ENCODE assay signal across 1 cellular context in genomic region chr3:36993326-36994283, GRCh38.
TF ChIP-seq lines count a peak whose summit lies in the region.

TSS of gene MLH1 (plus strand) at chr3:36993518. CDS start at chr3:36993548, 30 bp downstream.

TF ChIP-seq in HepG2, 621 proteins besides CTCF, POLR2A, EP300 and RAD21 (continued from another document and continues in another):
- TF ChIP-seq KLF15 (CRISPR knock-in tag; IDR thresholded peaks at IDR 0.05; ENCODE audit: borderline replicate concordance) (0 out of 2 replicates have a peak, but pooled peaks have one; percentile 67), ARID2 (CRISPR knock-in tag; IDR thresholded peaks at IDR 0.05; ENCODE audit: borderline replicate concordance) (no peak; the same call in 1 of the 2 replicates), CEBPZ (IDR thresholded peaks at IDR 0.05; ENCODE audit: low read length) (no peak; the same call in 1 of the 2 replicates), ZFX (CRISPR knock-in tag; IDR thresholded peaks at IDR 0.05; ENCODE audit: low read depth) (peak; percentile 57), RNF2 (conservative IDR thresholded peaks at IDR 0.05; ENCODE audit: low read depth) (peak; percentile 95), ZNF629 (CRISPR knock-in tag; conservative IDR thresholded peaks at IDR 0.05) (no peak), ZNF740 (CRISPR knock-in tag; IDR thresholded peaks at IDR 0.05) (no peak), MTA1 (CRISPR knock-in tag; IDR thresholded peaks at IDR 0.05; ENCODE audit: borderline replicate concordance) (no peak), ZNF142 (CRISPR knock-in tag; IDR thresholded peaks at IDR 0.05) (peak; percentile 18; the same call in 1 of the 2 replicates), EHMT2 (IDR thresholded peaks at IDR 0.05; ENCODE audit: borderline replicate concordance, low read depth, low read length) (peak; percentile 26; the same call in 1 of the 2 replicates), ZNF839 (CRISPR knock-in tag; IDR thresholded peaks at IDR 0.05; ENCODE audit: borderline replicate concordance) (no peak), ATM (IDR thresholded peaks at IDR 0.05; ENCODE audit: borderline replicate concordance) (no peak), GLI4 (CRISPR knock-in tag; IDR thresholded peaks at IDR 0.05; ENCODE audit: borderline replicate concordance) (no peak), KMT2B (CRISPR knock-in tag; IDR thresholded peaks at IDR 0.05) (peak; percentile 79), TBX2 (CRISPR knock-in tag; IDR thresholded peaks at IDR 0.05; ENCODE audit: borderline replicate concordance) (peak; percentile 44; the same call in 1 of the 2 replicates), ZNF143 (CRISPR knock-in tag; IDR thresholded peaks at IDR 0.05) (peak; percentile 39; the same call in 1 of the 2 replicates), RBM22 (optimal IDR thresholded peaks at IDR 0.05; ENCODE audit: low read length) (no peak), KIAA2018 (CRISPR knock-in tag; IDR thresholded peaks at IDR 0.05; ENCODE audit: borderline replicate concordance) (no peak), ZNF609 (CRISPR knock-in tag; IDR thresholded peaks at IDR 0.05; ENCODE audit: borderline replicate concordance) (no peak), SIX4 (CRISPR knock-in tag; IDR thresholded peaks at IDR 0.05) (no peak), FOSL2 (CRISPR knock-in tag; IDR thresholded peaks at IDR 0.05) (peak; percentile 34), ZNF276 (CRISPR knock-in tag; IDR thresholded peaks at IDR 0.05; ENCODE audit: low read depth) (0 out of 2 replicates have a peak, but pooled peaks have one; percentile 40), CEBPG (CRISPR knock-in tag; IDR thresholded peaks at IDR 0.05) (peak; percentile 84), TAF1 (CRISPR knock-in tag; IDR thresholded peaks at IDR 0.05) (peak; percentile 70; the same call in 1 of the 2 replicates), CREB1 (IDR thresholded peaks at IDR 0.05) (peak; percentile 88), CREB1 (CRISPR knock-in tag; IDR thresholded peaks at IDR 0.05) (peak; percentile 98), ZNF737 (CRISPR knock-in tag; IDR thresholded peaks at IDR 0.05; ENCODE audit: borderline replicate concordance) (no peak)
